Comparison of ENCODE assay signal across 23 cellular contexts in genomic region chr15:80163217-80163616, GRCh38. TPM values are rescaled to one million over a fixed set of nuclear protein-coding genes. Genes with fewer than 3 reads are reported as not detected.
A peak's percentile ranks its signal among the peaks of the same experiment; 100 is the strongest.
DNase-seq lines count a peak whose midpoint lies in the region; ATAC-seq and TF ChIP-seq lines count a peak whose summit lies in the region.
"Had no signal": no experiment of that assay in that cellular context is flagged by ENCODE, and none has a peak within 500 bp of the region (broad histone marks: within the 10 kb centered on the region; RNA-seq: fewer than 3 reads in every experiment).

No MANE protein-coding gene starts in this region.

- POLR2A ChIA-PET in T-cell (lab: Charles Lee), result no interaction called here

- ATAC-seq in heart right ventricle, result peak in 7 of 8 donors; percentile 47 to 81 (median 64)
- ATAC-seq in T-cell (replicated peaks in 1 of 4), result no peak
- ATAC-seq in GM19467 (IDR thresholded peaks at IDR 0.05; ENCODE audit: unreplicated experiment), result no peak
- ATAC-seq: GM12878 had no signal

- no peaks in the 10 kb centered on the region for H3K9me3 Mint-ChIP-seq in T-cell
- H3K9me3 Mint-ChIP-seq: CD4-positive, CD25-positive, alpha-beta regulatory T cell had no signal

- peaks cover 11 to 22% (median 11%) of the 10 kb centered on the region in 3 donors for H3K4me1 Mint-ChIP-seq in T-cell

- H3K9me3 ChIP-seq in heart right ventricle, result peaks cover 0 to 4% (median 0%) of the 10 kb centered on the region in 11 donors
- no peaks in the 10 kb centered on the region for H3K9me3 ChIP-seq in right atrium auricular region
- no peaks in the 10 kb centered on the region for H3K9me3 ChIP-seq in sigmoid colon
- H3K9me3 ChIP-seq: Caco-2, SJCRH30 had no signal

- H3K36me3 Mint-ChIP-seq in T-cell, result peaks cover 18% of the 10 kb centered on the region

- H3K4me1 ChIP-seq in heart right ventricle (peaks cover 0 to 38% (median 10%) of the 10 kb centered on the region in 9 donors), right atrium auricular region (peaks cover 0 to 10% of the 10 kb centered on the region in 2 donors), sigmoid colon (peaks cover 0 to 33% (median 9%) of the 10 kb centered on the region in 4 donors)
- H3K4me1 ChIP-seq: Caco-2, SJCRH30 had no signal

- 77 to 84% methylated on average over 5 of the region's 5 CpGs for WGBS in heart right ventricle, 2 donors
- 92 to 94% methylated on average over 5 of the region's 5 CpGs for WGBS in sigmoid colon, 2 donors

- intact Hi-C loops in heart right ventricle (cut with DNase I) (loop anchor here in 1 of 10 donors (5.0 kb wide), 1 partner anchor 106 kb away; the partner anchor contains the start of gene ZFAND6), sigmoid colon (cut with DNase I) (no loop called here)

- TF ChIP-seq POLR2A in sigmoid colon (IDR thresholded peaks at IDR 0.05), result no peak

- TF ChIP-seq EP300 in sigmoid colon (IDR thresholded peaks at IDR 0.05), result no peak

- no peak overlapping the region for H3K27ac Mint-ChIP-seq in T-cell
- H3K27ac Mint-ChIP-seq: CD4-positive, CD25-positive, alpha-beta regulatory T cell had no signal

- DNase-seq in heart right ventricle (no peak), right atrium auricular region (ENCODE audit: low spot score) (no peak), islet precursor cell (peak; percentile 11), sigmoid colon (peak; percentile 51), T-cell (no peak)
- DNase-seq in activated CD8-positive, alpha-beta memory T cell treated with anti-CD3 and anti-CD28 coated beads, Interleukin-2, amount 50 U/mL, for 4 hours, result no peak
- DNase-seq: Caco-2; CD4-positive, CD25-positive, alpha-beta regulatory T cell; DMS 273 treated with DMSO at 0.1 percent for 48 hours; DMS79 treated with DMSO at 0.1 percent for 48 hours; GM23248; HCEC 1CT; NCI-H1105; NCI-H146; NCI-H2029 treated with DMSO at 0.1 percent for 48 hours; NCI-H226; NCI-H510A treated with DMSO at 0.1 percent for 48 hours; NCI-H748 treated with DMSO at 0.1 percent for 48 hours; SJCRH30 had no signal

- TF ChIP-seq CTCF in heart right ventricle (IDR thresholded peaks at IDR 0.05), result no peak
- TF ChIP-seq CTCF in right atrium auricular region (IDR thresholded peaks at IDR 0.05), result no peak
- TF ChIP-seq CTCF in sigmoid colon (IDR thresholded peaks at IDR 0.05), result no peak

- no peak overlapping the region for H3K4me3 Mint-ChIP-seq in T-cell
- H3K4me3 Mint-ChIP-seq: CD4-positive, CD25-positive, alpha-beta regulatory T cell had no signal

- no peaks in the 10 kb centered on the region for H3K27me3 Mint-ChIP-seq in T-cell
- H3K27me3 Mint-ChIP-seq: CD4-positive, CD25-positive, alpha-beta regulatory T cell had no signal

- H3K36me3 ChIP-seq in heart right ventricle (peaks cover 0 to 17% (median 0%) of the 10 kb centered on the region in 9 donors), right atrium auricular region (no peaks in the 10 kb centered on the region), sigmoid colon (peaks cover 0 to 10% (median 0%) of the 10 kb centered on the region in 4 donors)

- CTCF ChIA-PET in T-cell (lab: Charles Lee), result no interaction called here

- H3K27ac ChIP-seq in heart right ventricle (no peak overlapping the region), right atrium auricular region (no peak overlapping the region), sigmoid colon (peak overlapping the region in 1 of 4 donors; percentile 69)
- H3K27ac ChIP-seq: GM23248, KMS-11, RWPE1, SJCRH30 had no signal

- H3K27me3 ChIP-seq in heart right ventricle, result no peaks in the 10 kb centered on the region
- H3K27me3 ChIP-seq in right atrium auricular region, result no peaks in the 10 kb centered on the region
- H3K27me3 ChIP-seq in sigmoid colon, result no peaks in the 10 kb centered on the region
- H3K27me3 ChIP-seq: SJCRH30 had no signal

- H3K4me3 ChIP-seq in heart right ventricle (no peak overlapping the region), right atrium auricular region (no peak overlapping the region), sigmoid colon (no peak overlapping the region)
- H3K4me3 ChIP-seq: GM12878, GM23248, SJCRH30 had no signal

RNA-seq across cellular contexts. Expression of gene FAH, which starts 10.4 kb away (rescaled TPM):
- total RNA-seq in heart right ventricle (10 to 100 TPM; 14.5 to 65.1 (median 32.5) TPM), right atrium auricular region (10 to 100 TPM; 14.4 to 14.6 TPM), sigmoid colon (10 to 100 TPM; 11.4 to 23.5 (median 12.0) TPM), T-cell (1 to 10 TPM; 5.2 to 9.4 (median 6.8) TPM)
- polyA plus RNA-seq in heart right ventricle (10 to 100 TPM; 15.0 to 23.8 TPM), sigmoid colon (10 to 100 TPM; 14.4 to 17.5 (median 17.1) TPM)

Comparison
In these comparisons a context has a peak if more than half of its experiments do, and no peak if none do; other contexts are left out.
1. ATAC-seq: peak in heart right ventricle (7 of 8); none in T-cell (0 of 4) and GM19467 (single experiment).
2. DNase-seq: peak in islet precursor cell (single experiment) and sigmoid colon (single experiment); none in heart right ventricle (0 of 2), right atrium auricular region (single experiment), T-cell (0 of 34) and activated CD8-positive, alpha-beta memory T cell treated with anti-CD3 and anti-CD28 coated beads, Interleukin-2, amount 50 U/mL, for 4 hours (single experiment).